1 cellular context compared by ENCODE assay signal in the genomic region with DNA sequence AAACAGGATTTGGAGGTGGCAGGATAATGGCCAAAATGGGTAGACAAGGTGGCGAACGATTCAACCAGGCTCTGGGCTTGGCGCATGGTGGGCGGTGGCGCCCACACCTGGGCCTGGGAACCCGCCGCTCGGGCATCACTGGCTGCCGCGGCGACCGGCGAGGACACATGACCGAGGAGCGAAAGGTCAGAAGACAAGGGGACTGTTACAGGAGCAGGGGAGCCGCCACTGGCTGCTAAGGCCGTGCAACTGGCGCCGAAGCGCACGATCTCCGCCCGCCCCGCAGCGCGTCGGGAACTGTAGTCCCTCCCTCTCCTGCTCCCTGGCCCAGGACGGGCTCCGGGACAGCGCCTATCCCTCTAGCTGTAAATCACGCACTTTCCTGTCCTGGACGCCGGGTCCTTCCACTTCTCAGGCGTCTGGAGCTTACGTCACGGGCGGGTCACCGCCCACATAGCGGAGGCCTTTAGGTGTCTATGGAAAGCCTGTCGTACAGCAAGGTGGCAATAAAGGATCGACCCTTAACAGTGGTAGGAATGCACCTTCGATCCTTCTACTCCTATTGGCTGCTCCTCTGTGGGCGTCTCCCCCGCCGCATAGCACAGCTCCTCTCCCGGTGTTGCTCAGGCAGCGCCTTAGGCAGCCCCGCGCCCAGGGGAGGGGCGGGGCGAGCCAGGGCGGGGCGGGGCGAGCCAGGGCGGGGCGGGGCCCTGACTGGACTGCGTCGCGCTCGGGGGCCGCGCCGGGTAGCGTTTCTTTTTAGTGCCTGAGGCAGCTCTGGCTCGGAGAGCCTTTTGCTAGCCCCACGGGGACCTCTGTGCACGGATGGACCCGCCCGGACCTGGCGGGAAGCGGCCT.
A peak's percentile ranks its signal among the peaks of the same experiment; 100 is the strongest.
TF ChIP-seq lines count a peak whose summit lies in the region.

Gene ICE1 (plus strand): TSS at position 717 of the 858 bp plus-strand sequence. CDS start 239 bp downstream, outside the sequence.

TF ChIP-seq in HepG2, 621 proteins besides CTCF, POLR2A, EP300 and RAD21 (continued from another document and continues in another):
- TF ChIP-seq, protein P1, sequence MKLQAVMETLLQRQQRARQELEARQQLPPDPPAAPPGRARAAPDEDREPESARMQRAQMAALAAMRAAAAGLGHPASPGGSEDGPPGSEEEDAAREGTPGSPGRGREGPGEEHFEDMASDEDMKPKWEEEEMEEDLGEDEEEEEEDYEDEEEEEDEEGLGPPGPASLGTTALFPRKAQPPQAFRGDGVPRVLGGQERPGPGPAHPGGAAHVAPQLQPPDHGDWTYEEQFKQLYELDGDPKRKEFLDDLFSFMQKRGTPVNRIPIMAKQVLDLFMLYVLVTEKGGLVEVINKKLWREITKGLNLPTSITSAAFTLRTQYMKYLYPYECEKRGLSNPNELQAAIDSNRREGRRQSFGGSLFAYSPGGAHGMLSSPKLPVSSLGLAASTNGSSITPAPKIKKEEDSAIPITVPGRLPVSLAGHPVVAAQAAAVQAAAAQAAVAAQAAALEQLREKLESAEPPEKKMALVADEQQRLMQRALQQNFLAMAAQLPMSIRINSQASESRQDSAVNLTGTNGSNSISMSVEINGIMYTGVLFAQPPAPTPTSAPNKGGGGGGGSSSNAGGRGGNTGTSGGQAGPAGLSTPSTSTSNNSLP (IDR thresholded peaks at IDR 0.05; ENCODE audit: low read depth, low read length) = no peak; the same call in 1 of the 2 replicates
- TF ChIP-seq ZNF747 (CRISPR knock-in tag; IDR thresholded peaks at IDR 0.05; ENCODE audit: borderline replicate concordance) (no peak), ZKSCAN8 (CRISPR knock-in tag; IDR thresholded peaks at IDR 0.05; ENCODE audit: borderline replicate concordance) (no peak), ZNF260 (CRISPR knock-in tag; IDR thresholded peaks at IDR 0.05; ENCODE audit: borderline replicate concordance, low read depth) (no peak), ZBTB38 (CRISPR knock-in tag; IDR thresholded peaks at IDR 0.05) (peak; percentile 67; the same call in 1 of the 2 replicates), U2AF2 (IDR thresholded peaks at IDR 0.05; ENCODE audit: low read depth, low read length) (no peak), KDM2A (CRISPR knock-in tag; IDR thresholded peaks at IDR 0.05; ENCODE audit: borderline replicate concordance, low read depth) (peak; percentile 89), ZNF44 (CRISPR knock-in tag; IDR thresholded peaks at IDR 0.05) (peak; percentile 57; the same call in 1 of the 2 replicates), CENPT (CRISPR knock-in tag; IDR thresholded peaks at IDR 0.05; ENCODE audit: low read depth) (no peak), RBM22 (optimal IDR thresholded peaks at IDR 0.05; ENCODE audit: low read length) (no peak), MTA1 (CRISPR knock-in tag; IDR thresholded peaks at IDR 0.05; ENCODE audit: borderline replicate concordance) (no peak; the same call in 1 of the 2 replicates), NFRKB (IDR thresholded peaks at IDR 0.05) (no peak), ZSCAN9 (CRISPR knock-in tag; IDR thresholded peaks at IDR 0.05; ENCODE audit: borderline replicate concordance) (no peak), ZNF644 (CRISPR knock-in tag; IDR thresholded peaks at IDR 0.05; ENCODE audit: low read depth) (no peak), ZNF30 (CRISPR knock-in tag; IDR thresholded peaks at IDR 0.05) (no peak), ZNF629 (CRISPR knock-in tag; conservative IDR thresholded peaks at IDR 0.05) (0 out of 2 replicates have a peak, but pooled peaks have one; percentile 9), BORCS8-MEF2B (CRISPR knock-in tag; IDR thresholded peaks at IDR 0.05) (peak; percentile 67; the same call in 1 of the 2 replicates), JUNB (CRISPR knock-in tag; IDR thresholded peaks at IDR 0.05; ENCODE audit: borderline replicate concordance) (no peak), ZNF33A (CRISPR knock-in tag; IDR thresholded peaks at IDR 0.05; ENCODE audit: borderline replicate concordance) (no peak), ZNF556 (CRISPR knock-in tag; IDR thresholded peaks at IDR 0.05; ENCODE audit: borderline replicate concordance) (peak; percentile 81), ZNF549 (CRISPR knock-in tag; IDR thresholded peaks at IDR 0.05) (no peak), KIAA2018 (CRISPR knock-in tag; IDR thresholded peaks at IDR 0.05; ENCODE audit: borderline replicate concordance) (no peak), ZGPAT (CRISPR knock-in tag; IDR thresholded peaks at IDR 0.05) (peak; percentile 49; the same call in 1 of the 2 replicates), ZNF296 (CRISPR knock-in tag; conservative IDR thresholded peaks at IDR 0.05) (no peak), ZNF570 (CRISPR knock-in tag; IDR thresholded peaks at IDR 0.05; ENCODE audit: borderline replicate concordance) (no peak), HBP1 (CRISPR knock-in tag; IDR thresholded peaks at IDR 0.05; ENCODE audit: low read depth) (no peak), ZNF205 (CRISPR knock-in tag; IDR thresholded peaks at IDR 0.05) (peak; percentile 84; the same call in 1 of the 2 replicates), MTF1 (CRISPR knock-in tag; IDR thresholded peaks at IDR 0.05) (no peak), ZNF780A (CRISPR knock-in tag; IDR thresholded peaks at IDR 0.05) (no peak), ZBTB8A (CRISPR knock-in tag; IDR thresholded peaks at IDR 0.05; ENCODE audit: borderline replicate concordance, low read depth) (no peak), ZNF101 (CRISPR knock-in tag; IDR thresholded peaks at IDR 0.05; ENCODE audit: borderline replicate concordance, low read depth) (no peak), ZNF367 (CRISPR knock-in tag; IDR thresholded peaks at IDR 0.05; ENCODE audit: borderline replicate concordance) (no peak), RBAK (CRISPR knock-in tag; IDR thresholded peaks at IDR 0.05) (no peak), SSRP1 (CRISPR knock-in tag; IDR thresholded peaks at IDR 0.05) (no peak), ZNF264 (CRISPR knock-in tag; IDR thresholded peaks at IDR 0.05) (no peak)
- TF ChIP-seq, protein P2, sequence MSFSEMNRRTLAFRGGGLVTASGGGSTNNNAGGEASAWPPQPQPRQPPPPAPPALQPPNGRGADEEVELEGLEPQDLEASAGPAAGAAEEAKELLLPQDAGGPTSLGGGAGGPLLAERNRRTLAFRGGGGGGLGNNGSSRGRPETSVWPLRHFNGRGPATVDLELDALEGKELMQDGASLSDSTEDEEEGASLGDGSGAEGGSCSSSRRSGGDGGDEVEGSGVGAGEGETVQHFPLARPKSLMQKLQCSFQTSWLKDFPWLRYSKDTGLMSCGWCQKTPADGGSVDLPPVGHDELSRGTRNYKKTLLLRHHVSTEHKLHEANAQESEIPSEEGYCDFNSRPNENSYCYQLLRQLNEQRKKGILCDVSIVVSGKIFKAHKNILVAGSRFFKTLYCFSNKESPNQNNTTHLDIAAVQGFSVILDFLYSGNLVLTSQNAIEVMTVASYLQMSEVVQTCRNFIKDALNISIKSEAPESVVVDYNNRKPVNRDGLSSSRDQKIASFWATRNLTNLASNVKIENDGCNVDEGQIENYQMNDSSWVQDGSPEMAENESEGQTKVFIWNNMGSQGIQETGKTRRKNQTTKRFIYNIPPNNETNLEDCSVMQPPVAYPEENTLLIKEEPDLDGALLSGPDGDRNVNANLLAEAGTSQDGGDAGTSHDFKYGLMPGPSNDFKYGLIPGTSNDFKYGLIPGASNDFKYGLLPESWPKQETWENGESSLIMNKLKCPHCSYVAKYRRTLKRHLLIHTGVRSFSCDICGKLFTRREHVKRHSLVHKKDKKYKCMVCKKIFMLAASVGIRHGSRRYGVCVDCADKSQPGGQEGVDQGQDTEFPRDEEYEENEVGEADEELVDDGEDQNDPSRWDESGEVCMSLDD (CRISPR knock-in tag; IDR thresholded peaks at IDR 0.05; ENCODE audit: borderline replicate concordance) = no peak
